10 cellular contexts compared by ENCODE assay signal in genomic region chr3:46954178-46954577, GRCh38. TPM values are rescaled to one million over a fixed set of nuclear protein-coding genes. Genes with fewer than 3 reads are reported as not detected.
DNase-seq lines count a peak whose midpoint lies in the region; ATAC-seq and TF ChIP-seq lines count a peak whose summit lies in the region.
"Had no signal": no experiment of that assay in that cellular context is flagged by ENCODE, and none has a peak within 500 bp of the region (broad histone marks: within the 10 kb centered on the region; RNA-seq: fewer than 3 reads in every experiment).

No MANE protein-coding gene starts in this region.

- peak overlapping the region; percentile 57 to 72 for H3K4me3 Mint-ChIP-seq in activated T-cell treated with anti-CD3 and anti-CD28 coated beads, Interleukin-2, amount 50 U/mL, for 72 hours
- H3K4me3 Mint-ChIP-seq in glutamatergic neuron (ENCODE audit: unreplicated experiment), result no peak overlapping the region

- H3K27me3 ChIP-seq in OCI-LY1 (ENCODE audit: insufficient read depth, low read length) (no peaks in the 10 kb centered on the region), thymus (ENCODE audit: control insufficient read depth, insufficient read depth) (no peaks in the 10 kb centered on the region), MM.1S (replicated peaks; ENCODE audit: insufficient read depth, low read length) (no peaks in the 10 kb centered on the region)
- H3K27me3 ChIP-seq: BE2C had no signal

- peak overlapping the region; percentile 69 for H3K27ac Mint-ChIP-seq in activated T-cell treated with anti-CD3 and anti-CD28 coated beads, Interleukin-2, amount 50 U/mL, for 72 hours
- H3K27ac Mint-ChIP-seq in glutamatergic neuron (ENCODE audit: unreplicated experiment), result peak overlapping the region; percentile 62

- H2AFZ ChIP-seq in OCI-LY1 (ENCODE audit: low read length) (no peak overlapping the region), MM.1S (ENCODE audit: low read length) (no peak overlapping the region)

- H3K4me3 ChIP-seq in OCI-LY1 (ENCODE audit: low read depth, low read length, poor library complexity, severe bottlenecking) (no peak overlapping the region), thymus (ENCODE audit: low read length) (no peak overlapping the region), MM.1S (ENCODE audit: low read length) (no peak overlapping the region)
- H3K4me3 ChIP-seq: lung had no signal

- no peaks in the 10 kb centered on the region for H3K27me3 Mint-ChIP-seq in activated T-cell treated with anti-CD3 and anti-CD28 coated beads, Interleukin-2, amount 50 U/mL, for 72 hours (ENCODE audit: low read depth)
- H3K27me3 Mint-ChIP-seq in glutamatergic neuron (ENCODE audit: unreplicated experiment), result peaks cover 4% of the 10 kb centered on the region

- no peaks in the 10 kb centered on the region for H3K9me3 Mint-ChIP-seq in activated T-cell treated with anti-CD3 and anti-CD28 coated beads, Interleukin-2, amount 50 U/mL, for 72 hours
- peaks cover 6% of the 10 kb centered on the region for H3K9me3 Mint-ChIP-seq in glutamatergic neuron (ENCODE audit: unreplicated experiment)

- H3K4me2 ChIP-seq in OCI-LY1 (ENCODE audit: low read length), result peak overlapping the region; percentile 40; the same call in 1 of the 2 replicates
- no peak overlapping the region for H3K4me2 ChIP-seq in MM.1S (ENCODE audit: low read depth, low read length)

- H3K4me1 ChIP-seq in OCI-LY1 (ENCODE audit: insufficient read depth, low read length, severe bottlenecking) (peaks cover 71% of the 10 kb centered on the region), thymus (ENCODE audit: control insufficient read depth, insufficient read depth, low read length) (peaks cover 61% of the 10 kb centered on the region), MM.1S (ENCODE audit: low read length) (peaks cover 5% of the 10 kb centered on the region)

- peaks cover 0 to 2% of the 10 kb centered on the region in 2 donors for H3K36me3 Mint-ChIP-seq in activated T-cell treated with anti-CD3 and anti-CD28 coated beads, Interleukin-2, amount 50 U/mL, for 72 hours (ENCODE audit: insufficient read depth in 2 of 2)
- no peaks in the 10 kb centered on the region for H3K36me3 Mint-ChIP-seq in glutamatergic neuron (ENCODE audit: unreplicated experiment)

- H3K9me2 ChIP-seq in OCI-LY1 (ENCODE audit: low read depth, low read length) (no peaks in the 10 kb centered on the region), MM.1S (replicated peaks; ENCODE audit: insufficient read depth, low read length) (no peaks in the 10 kb centered on the region)

- peaks cover 94% of the 10 kb centered on the region for H3K79me2 ChIP-seq in OCI-LY1 (ENCODE audit: insufficient read depth, low read length)
- H3K79me2 ChIP-seq in MM.1S (ENCODE audit: low read length), result peaks cover 98% of the 10 kb centered on the region

- DNase-seq in activated T-cell treated with anti-CD3 and anti-CD28 coated beads, Interleukin-2, amount 50 U/mL, for 72 hours, result no peak
- DNase-seq in activated T-cell treated with anti-CD3 and anti-CD28 coated beads for 4 hours (no peak), glutamatergic neuron (no peak), MM.1S (no peak), DMS 273 treated with DMSO at 0.1 percent for 48 hours (lab: John Stamatoyannopoulos, UW) (no peak)
- DNase-seq: BE2C had no signal

- H3K9ac ChIP-seq in OCI-LY1 (ENCODE audit: low read length), result no peak overlapping the region; the same call in 1 of the 2 replicates
- no peak overlapping the region for H3K9ac ChIP-seq in MM.1S (ENCODE audit: low read length)

- no peaks in the 10 kb centered on the region for H3K9me3 ChIP-seq in OCI-LY1 (ENCODE audit: low read length)
- no peaks in the 10 kb centered on the region for H3K9me3 ChIP-seq in thymus (ENCODE audit: control insufficient read depth)
- H3K9me3 ChIP-seq in MM.1S (replicated peaks; ENCODE audit: insufficient read depth, low read length), result no peaks in the 10 kb centered on the region
- H3K9me3 ChIP-seq: BE2C had no signal

- H3K27ac ChIP-seq in OCI-LY1 (ENCODE audit: low read depth, low read length, poor library complexity, severe bottlenecking) (peak overlapping the region; percentile 67), thymus (ENCODE audit: low read depth) (peak overlapping the region; percentile 52), MM.1S (ENCODE audit: low read length) (no peak overlapping the region)

- H3F3A ChIP-seq in OCI-LY1 (ENCODE audit: insufficient read depth, low read length) (no peaks in the 10 kb centered on the region), MM.1S (ENCODE audit: insufficient read depth, low read length) (no peaks in the 10 kb centered on the region)

- WGBS in thymus, result 45% methylated on average over 3 of the region's 3 CpGs

- ATAC-seq in activated T-cell treated with anti-CD3 and anti-CD28 coated beads, Interleukin-2, amount 50 U/mL, for 72 hours (replicated peaks in 1 of 2), result no peak
- ATAC-seq in HG03378 (IDR thresholded peaks at IDR 0.05; ENCODE audit: unreplicated experiment), result no peak

- TF ChIP-seq CTCF in OCI-LY1 (IDR thresholded peaks at IDR 0.05; ENCODE audit: low read length), result no peak
- TF ChIP-seq CTCF in glutamatergic neuron (IDR thresholded peaks at IDR 0.05; ENCODE audit: partially characterized antibody, unreplicated experiment), result no peak
- TF ChIP-seq CTCF in MM.1S (IDR thresholded peaks at IDR 0.05; ENCODE audit: low read length), result no peak

- H3K36me3 ChIP-seq in OCI-LY1 (ENCODE audit: insufficient read depth, low read length) (peaks cover 13% of the 10 kb centered on the region; the same call in 1 of the 2 replicates), thymus (ENCODE audit: control insufficient read depth, insufficient read depth) (peaks cover 3% of the 10 kb centered on the region), MM.1S (replicated peaks; ENCODE audit: insufficient read depth, low read length) (no peaks in the 10 kb centered on the region)
- H3K36me3 ChIP-seq: BE2C had no signal

- H4K20me1 ChIP-seq in OCI-LY1 (ENCODE audit: insufficient read depth, low read length) (no peaks in the 10 kb centered on the region), MM.1S (ENCODE audit: insufficient read depth, low read length) (peaks cover 80% of the 10 kb centered on the region)

- H3K4me1 Mint-ChIP-seq in activated T-cell treated with anti-CD3 and anti-CD28 coated beads, Interleukin-2, amount 50 U/mL, for 72 hours (ENCODE audit: low read depth), result peaks cover 89% of the 10 kb centered on the region
- peaks cover 33% of the 10 kb centered on the region for H3K4me1 Mint-ChIP-seq in glutamatergic neuron (ENCODE audit: low read depth, unreplicated experiment)

RNA-seq across cellular contexts. Expression of gene CCDC12, which starts 22.4 kb away (rescaled TPM):
- total RNA-seq in activated T-cell treated with anti-CD3 and anti-CD28 coated beads, Interleukin-2, amount 50 U/mL, for 72 hours, result 10 to 100 TPM; 54.7 to 56.2 TPM
- total RNA-seq in glutamatergic neuron (ENCODE audit: unreplicated experiment), result 41.4 TPM
- 83.9 TPM for polyA plus RNA-seq in thymus

RNA-seq across cellular contexts. Expression of gene NBEAL2, which starts 25.3 kb away (rescaled TPM):
- total RNA-seq in activated T-cell treated with anti-CD3 and anti-CD28 coated beads, Interleukin-2, amount 50 U/mL, for 72 hours, result 10 to 100 TPM; 84.0 to 87.4 TPM
- 38.0 TPM for total RNA-seq in glutamatergic neuron (ENCODE audit: unreplicated experiment)
- 83.6 TPM for polyA plus RNA-seq in thymus
